Comparison of ENCODE assay signal across 14 cellular contexts in the genomic region with DNA sequence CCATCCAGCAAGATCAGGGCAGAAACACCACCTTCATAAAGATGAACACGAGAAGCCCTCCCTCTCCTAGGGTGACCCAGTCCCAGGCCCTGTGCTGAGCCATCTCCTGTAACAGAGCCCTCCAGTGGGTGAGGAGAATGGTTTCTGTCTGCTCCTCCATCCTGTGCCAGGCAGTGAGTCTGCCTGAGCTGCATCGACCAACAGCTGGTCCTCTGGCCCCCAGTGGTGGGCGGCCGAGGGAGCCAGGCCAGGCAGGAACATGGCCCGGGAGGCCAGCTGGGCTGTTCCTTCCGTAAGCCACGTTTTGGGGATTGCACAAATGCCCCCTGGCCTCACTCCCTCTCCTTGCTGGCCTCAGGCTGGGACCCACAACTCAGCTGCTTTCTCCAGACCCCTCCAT.
"Had no signal": no experiment of that assay in that cellular context is flagged by ENCODE, and none has a peak within 500 bp of the region (broad histone marks: within the 10 kb centered on the region; RNA-seq: fewer than 3 reads in every experiment).

No MANE protein-coding gene starts in this region.

- H3K27ac ChIP-seq: brain microvascular endothelial cell, epithelial cell of prostate had no signal

- DNase-seq: activated CD4-positive, alpha-beta T cell treated with anti-CD3 and anti-CD28 coated beads, Interleukin-2, amount 50 U/mL, for 4 hours; activated naive CD4-positive, alpha-beta T cell; activated naive CD8-positive, alpha-beta T cell treated with anti-CD3 and anti-CD28 coated beads, Interleukin-2, amount 10 ng/mL, durations not matched to agents 7 days and 5 days; activated T-cell treated with anti-CD3 and anti-CD28 coated beads for 4 hours; brain microvascular endothelial cell; effector memory CD8-positive, alpha-beta T cell; mesenchymal stem cell; natural killer cell; SW 1271; uterus had no signal

- ATAC-seq: activated CD4-positive, CD25-positive, alpha-beta regulatory T cell treated with anti-CD3 and anti-CD28 coated beads, Interleukin-2, amount 50 U/mL, for 24 hours; effector memory CD8-positive, alpha-beta T cell; natural killer cell; stimulated activated effector memory CD8-positive, alpha-beta T cell treated with anti-CD3 and anti-CD28 coated beads, Interleukin-12 subunit alpha, Interleukin-12 subunit beta, amount 100 ng/mL, for 72 hours had no signal

- H3K9me3 Mint-ChIP-seq: dendritic cell treated with granulocyte-macrophage colony-stimulating factor and Interleukin-4, amounts not matched to agents 40 ng/mL and 50 ng/mL, for 4 days had no signal

- H3K4me1 Mint-ChIP-seq: stimulated activated effector memory CD8-positive, alpha-beta T cell treated with anti-CD3 and anti-CD28 coated beads, Interleukin-12 subunit alpha, Interleukin-12 subunit beta, amount 100 ng/mL, for 72 hours had no signal

- H3K9me3 ChIP-seq: uterus had no signal

- H3K4me3 Mint-ChIP-seq: activated naive CD8-positive, alpha-beta T cell treated with anti-CD3 and anti-CD28 coated beads, Interleukin-2, amount 10 ng/mL, durations not matched to agents 7 days and 5 days; dendritic cell treated with granulocyte-macrophage colony-stimulating factor and Interleukin-4, amounts not matched to agents 40 ng/mL and 50 ng/mL, for 4 days; effector memory CD8-positive, alpha-beta T cell; natural killer cell; stimulated activated effector memory CD8-positive, alpha-beta T cell treated with anti-CD3 and anti-CD28 coated beads, Interleukin-12 subunit alpha, Interleukin-12 subunit beta, amount 100 ng/mL, for 72 hours had no signal

- H3K36me3 Mint-ChIP-seq: natural killer cell; stimulated activated effector memory CD8-positive, alpha-beta T cell treated with anti-CD3 and anti-CD28 coated beads, Interleukin-12 subunit alpha, Interleukin-12 subunit beta, amount 100 ng/mL, for 72 hours had no signal

- H3K36me3 ChIP-seq: brain microvascular endothelial cell, uterus had no signal

- H3K4me3 ChIP-seq: uterus had no signal

- H3K27ac Mint-ChIP-seq: activated naive CD8-positive, alpha-beta T cell treated with anti-CD3 and anti-CD28 coated beads, Interleukin-2, amount 10 ng/mL, durations not matched to agents 7 days and 5 days; dendritic cell treated with granulocyte-macrophage colony-stimulating factor and Interleukin-4, amounts not matched to agents 40 ng/mL and 50 ng/mL, for 4 days; effector memory CD8-positive, alpha-beta T cell; natural killer cell; stimulated activated effector memory CD8-positive, alpha-beta T cell treated with anti-CD3 and anti-CD28 coated beads, Interleukin-12 subunit alpha, Interleukin-12 subunit beta, amount 100 ng/mL, for 72 hours had no signal

- H3K27me3 ChIP-seq: brain microvascular endothelial cell, uterus had no signal
